1 cellular context compared by ENCODE assay signal in the genomic region with DNA sequence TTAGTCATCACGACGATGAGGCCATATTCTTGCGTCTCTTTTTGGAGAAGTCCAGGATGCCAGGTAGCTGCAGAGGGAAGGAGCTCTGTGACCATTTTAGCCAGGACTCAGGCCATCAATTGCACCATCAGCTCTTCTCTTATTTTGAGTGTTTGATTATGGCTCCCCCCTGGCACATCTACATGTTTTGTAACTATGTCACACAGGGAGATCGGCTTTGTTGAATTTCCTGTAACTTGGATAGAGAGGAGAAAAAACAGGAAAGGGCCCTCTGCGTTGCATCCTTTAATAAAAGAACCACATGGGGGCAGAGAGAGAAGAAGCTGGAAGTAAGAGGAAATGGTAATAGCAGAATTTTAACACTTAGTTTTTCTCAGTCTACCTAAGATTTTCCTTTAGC.
TF ChIP-seq lines count a peak whose summit lies in the region.

No MANE protein-coding gene starts in this region.

TF ChIP-seq in endothelial cell of umbilical vein, 7 proteins besides CTCF, POLR2A, EP300 and RAD21:
- TF ChIP-seq MYC (IDR thresholded peaks at IDR 0.05; ENCODE audit: low read depth, low read length) (no peak), JUN (IDR thresholded peaks at IDR 0.05; ENCODE audit: borderline replicate concordance, insufficient read depth, insufficient read length, low read depth) (no peak), FOS (IDR thresholded peaks at IDR 0.05; ENCODE audit: borderline replicate concordance, insufficient read depth, low read length) (no peak), POLR2AphosphoS5 (IDR thresholded peaks at IDR 0.05; ENCODE audit: insufficient read depth, low read depth, low read length) (no peak), GATA2 (IDR thresholded peaks at IDR 0.05; ENCODE audit: insufficient read depth, insufficient read length, low read depth, low read length) (no peak), EZH2 (IDR thresholded peaks at IDR 0.05; ENCODE audit: borderline replicate concordance, low read depth, low read length, severe bottlenecking) (no peak)
- TF ChIP-seq, protein P1, sequence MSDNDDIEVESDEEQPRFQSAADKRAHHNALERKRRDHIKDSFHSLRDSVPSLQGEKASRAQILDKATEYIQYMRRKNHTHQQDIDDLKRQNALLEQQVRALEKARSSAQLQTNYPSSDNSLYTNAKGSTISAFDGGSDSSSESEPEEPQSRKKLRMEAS (IDR thresholded peaks at IDR 0.05; ENCODE audit: insufficient read depth, insufficient read length), result no peak
TF ChIP-seq in endothelial cell of umbilical vein: peak in this region for 0.
